In genomic region chr5:171895076-171895475, GRCh38 we compare ENCODE assay signal across 22 cellular contexts.
"Had no signal": no experiment of that assay in that cellular context is flagged by ENCODE, and none has a peak within 500 bp of the region (broad histone marks: within the 10 kb centered on the region; RNA-seq: fewer than 3 reads in every experiment).

No MANE protein-coding gene starts in this region.

- H3K9me3 ChIP-seq: esophagus muscularis mucosa, gastroesophageal sphincter, heart left ventricle, left ventricle myocardium inferior, lower lobe of right lung, mucosa of descending colon had no signal

- H3K27me3 ChIP-seq: dorsolateral prefrontal cortex, esophagus muscularis mucosa, foreskin keratinocyte, gastroesophageal sphincter, heart left ventricle, hepatocyte had no signal

- H3K4me1 ChIP-seq: foreskin keratinocyte, lower lobe of right lung had no signal

- H3K27ac Mint-ChIP-seq: immature natural killer cell had no signal

- H3K4me3 Mint-ChIP-seq: immature natural killer cell, mesothelial cell of epicardium had no signal

- H3K27ac ChIP-seq: coronary artery, dorsolateral prefrontal cortex, esophagus muscularis mucosa, foreskin keratinocyte, gastroesophageal sphincter, heart left ventricle, hepatocyte, left ventricle myocardium inferior, lower lobe of right lung had no signal

- H3K9me3 Mint-ChIP-seq: immature natural killer cell, mesothelial cell of epicardium had no signal

- DNase-seq: dermis blood vessel endothelial cell; dorsolateral prefrontal cortex; effector CD4-positive, alpha-beta T cell; effector memory CD4-positive, alpha-beta T cell; foreskin keratinocyte; heart left ventricle; hypothalamus; immature natural killer cell; islet precursor cell; kidney; kidney glomerular epithelial cell; left colon; left ventricle myocardium inferior; lower lobe of right lung; mesenchymal stem cell; mucosa of descending colon had no signal

- H3K4me3 ChIP-seq: coronary artery, dorsolateral prefrontal cortex, esophagus muscularis mucosa, gastroesophageal sphincter, heart left ventricle, hepatocyte, left ventricle myocardium inferior, lower lobe of right lung, mucosa of descending colon had no signal

- ATAC-seq: foreskin keratinocyte, gastroesophageal sphincter, heart left ventricle, left colon, left lobe of liver, lower lobe of right lung, mucosa of descending colon had no signal
